ENCODE assay signal across 28 cellular contexts in the genomic region with DNA sequence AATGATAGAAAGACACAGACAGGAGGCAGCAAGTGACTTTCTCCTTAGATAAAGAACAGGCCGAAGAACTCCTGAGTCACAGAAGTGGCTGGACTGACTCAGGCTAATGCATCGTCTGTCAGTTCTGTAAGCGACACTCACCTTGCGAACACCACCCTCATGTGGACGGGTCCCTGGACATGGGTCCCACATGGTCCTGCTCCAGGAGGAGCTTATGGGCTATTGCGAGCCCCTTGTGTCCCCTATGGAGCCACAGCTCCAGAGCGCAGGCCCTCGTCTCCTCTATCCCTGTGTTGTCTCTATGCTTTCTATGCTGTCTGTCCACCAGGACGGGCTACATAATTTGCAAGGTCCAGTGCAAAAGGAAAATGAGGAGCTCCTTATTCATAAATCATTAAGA.
"Had no signal": no experiment of that assay in that cellular context is flagged by ENCODE, and none has a peak within 500 bp of the region (broad histone marks: within the 10 kb centered on the region; RNA-seq: fewer than 3 reads in every experiment).

No MANE protein-coding gene starts in this region.

- H3K27me3 ChIP-seq: heart left ventricle, left lung, right atrium auricular region, sigmoid colon, suprapubic skin, tibial artery, uterus had no signal

- H3K9me3 ChIP-seq: heart left ventricle, left lung, lower lobe of right lung, neutrophil, right atrium auricular region, sigmoid colon, spleen, suprapubic skin, thoracic aorta, tibial artery, uterus had no signal

- H3K4me3 Mint-ChIP-seq: immature natural killer cell; naive B cell; natural killer cell; neural crest cell; stimulated activated effector memory CD8-positive, alpha-beta T cell treated with anti-CD3 and anti-CD28 coated beads, Interleukin-12 subunit alpha, Interleukin-12 subunit beta, amount 100 ng/mL, for 72 hours; stimulated activated naive CD8-positive, alpha-beta T cell treated with anti-CD3 and anti-CD28 coated beads, Interleukin-15, Interleukin-2, amounts not matched to agents 100 ng/mL and 50 ng/mL, for 24 hours had no signal

- H3K4me3 ChIP-seq: heart left ventricle, left lung, lower lobe of right lung, right atrium auricular region, sigmoid colon, spleen, suprapubic skin, thoracic aorta, tibial artery, uterus had no signal

- H3K79me2 ChIP-seq: parathyroid adenoma had no signal

- FAIRE-seq: islet of Langerhans, kidney, small intestine had no signal

- H3K9me3 Mint-ChIP-seq: immature natural killer cell; natural killer cell; neural crest cell; stimulated activated naive CD8-positive, alpha-beta T cell treated with anti-CD3 and anti-CD28 coated beads, Interleukin-15, Interleukin-2, amounts not matched to agents 100 ng/mL and 50 ng/mL, for 24 hours had no signal

- H3K27me3 Mint-ChIP-seq: stimulated activated naive CD8-positive, alpha-beta T cell treated with anti-CD3 and anti-CD28 coated beads, Interleukin-15, Interleukin-2, amounts not matched to agents 100 ng/mL and 50 ng/mL, for 24 hours had no signal

- DNase-seq: heart left ventricle; hypothalamus; immature natural killer cell; kidney; left colon; left lung; lower lobe of right lung; mammary epithelial cell; mesenchymal stem cell; naive B cell; natural killer cell; occipital lobe; sigmoid colon; small intestine; spleen; stimulated activated CD4-positive, alpha-beta T cell treated with anti-CD3 and anti-CD28 coated beads, Interleukin-4, amount 100 ng/mL, for 24 hours; stimulated activated naive CD4-positive, alpha-beta T cell; tibial artery; uterus had no signal

- H3K27ac Mint-ChIP-seq: immature natural killer cell; natural killer cell; stimulated activated effector memory CD8-positive, alpha-beta T cell treated with anti-CD3 and anti-CD28 coated beads, Interleukin-12 subunit alpha, Interleukin-12 subunit beta, amount 100 ng/mL, for 72 hours; stimulated activated naive CD8-positive, alpha-beta T cell treated with anti-CD3 and anti-CD28 coated beads, Interleukin-15, Interleukin-2, amounts not matched to agents 100 ng/mL and 50 ng/mL, for 24 hours had no signal

- H3K27ac ChIP-seq: heart left ventricle, left lung, lower lobe of right lung, neutrophil, parathyroid adenoma, right atrium auricular region, sigmoid colon, spleen, suprapubic skin, thoracic aorta, tibial artery, uterus had no signal

- H3K9ac ChIP-seq: parathyroid adenoma had no signal

- H3K36me3 ChIP-seq: heart left ventricle, left lung, lower lobe of right lung, neutrophil, right atrium auricular region, sigmoid colon, spleen, suprapubic skin, thoracic aorta, tibial artery, uterus had no signal

- ATAC-seq: heart left ventricle; left colon; left lung; lower lobe of right lung; natural killer cell; stimulated activated effector memory CD8-positive, alpha-beta T cell treated with anti-CD3 and anti-CD28 coated beads, Interleukin-12 subunit alpha, Interleukin-12 subunit beta, amount 100 ng/mL, for 72 hours had no signal

- H3K4me1 Mint-ChIP-seq: immature natural killer cell; naive B cell; natural killer cell; stimulated activated effector memory CD8-positive, alpha-beta T cell treated with anti-CD3 and anti-CD28 coated beads, Interleukin-12 subunit alpha, Interleukin-12 subunit beta, amount 100 ng/mL, for 72 hours had no signal

- H2AFZ ChIP-seq: parathyroid adenoma had no signal

- H3K4me1 ChIP-seq: heart left ventricle, lower lobe of right lung, parathyroid adenoma, sigmoid colon, spleen, suprapubic skin, uterus had no signal

- H3K36me3 Mint-ChIP-seq: immature natural killer cell; naive B cell; natural killer cell; stimulated activated effector memory CD8-positive, alpha-beta T cell treated with anti-CD3 and anti-CD28 coated beads, Interleukin-12 subunit alpha, Interleukin-12 subunit beta, amount 100 ng/mL, for 72 hours had no signal
